In genomic region chr3:72487078-72487765, GRCh38 we compare ENCODE assay signal across 8 cellular contexts. TPM values are rescaled to one million over a fixed set of nuclear protein-coding genes. Genes with fewer than 3 reads are reported as not detected.
DNase-seq lines count a peak whose midpoint lies in the region; ATAC-seq and TF ChIP-seq lines count a peak whose summit lies in the region.

No MANE protein-coding gene starts in this region.

- ATAC-seq in HG02763 (IDR thresholded peaks at IDR 0.05; ENCODE audit: unreplicated experiment): peak; percentile 46
- ATAC-seq in HG03159 (IDR thresholded peaks at IDR 0.05; ENCODE audit: unreplicated experiment): no peak
- ATAC-seq in esophagus mucosa: no peak

- peak overlapping the region; percentile 73 for H3K27ac ChIP-seq in AG04450 (ENCODE audit: low read depth, low read length)

- H3K9me3 ChIP-seq in AG04450 (ENCODE audit: control insufficient read depth, insufficient read depth, low read length): no peaks in the 10 kb centered on the region

- no peak overlapping the region for H3K4me3 ChIP-seq in AG04450 (ENCODE audit: low read depth, low read length)

- DNase-seq in AG04450 (ENCODE audit: low read depth, low spot score): peak; percentile 65
- DNase-seq in activated T-helper 9 cell treated with anti-CD3 and anti-CD28 coated beads, Interleukin-2, amount 50 U/mL, for 16 hours (ENCODE audit: low read depth): peak; percentile 15
- DNase-seq in kidney glomerular epithelial cell (lab: John Stamatoyannopoulos, UW): peak; percentile 74
- peak; percentile 82 for DNase-seq in stimulated activated CD8-positive, alpha-beta memory T cell treated with anti-CD3 and anti-CD28 coated beads, Interleukin-4, amount 100 ng/mL, for 48 hours
- DNase-seq in central memory CD4-positive, alpha-beta T cell: no peak

- no peak for TF ChIP-seq CTCF in AG04450 (IDR thresholded peaks at IDR 0.05; ENCODE audit: low read depth, low read length)

- POLR2A ChIA-PET in AG04450 (lab: Yijun Ruan, JAX): interaction anchor here (0.6 to 1.2 kb wide), 4 partner anchors 9 to 1010 kb away, joined by 3 to 9 read pairs (median 5); partner anchors contain the start of gene RYBP

- CTCF ChIA-PET in AG04450 (lab: Charles Lee): interaction anchor here (0.8 kb wide), 1 partner anchor 532 kb away, joined by 3 read pairs; no protein-coding TSS in a partner anchor

- H3K27me3 ChIP-seq in AG04450 (ENCODE audit: control insufficient read depth, insufficient read depth, low read length): no peaks in the 10 kb centered on the region

RNA-seq across cellular contexts. Expression of gene RYBP, which starts 40.8 kb away (rescaled TPM):
- 10.3 and 13.7 TPM in 2 replicates for polyA plus RNA-seq in AG04450 (2011; rRNA removed)
- polyA minus RNA-seq in AG04450 (2011; rRNA and poly(A)+ RNA removed): 9.2 and 12.9 TPM in 2 replicates
- total RNA-seq in esophagus mucosa: 9.1 TPM
